In genomic region chr1:87394462-87394861, GRCh38 we compare ENCODE assay signal across 19 cellular contexts.
"Had no signal": no experiment of that assay in that cellular context is flagged by ENCODE, and none has a peak within 500 bp of the region (broad histone marks: within the 10 kb centered on the region; RNA-seq: fewer than 3 reads in every experiment).

No MANE protein-coding gene starts in this region.

- H3K36me3 Mint-ChIP-seq: activated naive CD4-positive, alpha-beta T cell treated with anti-CD3 and anti-CD28 coated beads, Interleukin-2, amount 10 ng/mL, durations not matched to agents 7 days and 5 days had no signal

- DNase-seq: activated CD4-positive, alpha-beta T cell treated with anti-CD3 and anti-CD28 coated beads, Interleukin-2, amount 10 ng/mL, durations not matched to agents 7 days and 5 days; activated CD4-positive, CD25-positive, alpha-beta regulatory T cell; activated CD8-positive, alpha-beta T cell treated with anti-CD3 and anti-CD28 coated beads, Interleukin-2, amount 10 ng/mL, durations not matched to agents 7 days and 5 days; activated naive CD4-positive, alpha-beta T cell treated with anti-CD3 and anti-CD28 coated beads, Interleukin-2, amount 10 ng/mL, durations not matched to agents 7 days and 5 days; activated naive CD8-positive, alpha-beta T cell treated with anti-CD3 and anti-CD28 coated beads, Interleukin-2, amount 50 U/mL, for 24 hours; activated T-cell treated with anti-CD3 and anti-CD28 coated beads, Interleukin-2, amount 50 U/mL, for 24 hours; aorta; foreskin melanocyte; glutamatergic neuron; hypothalamus; left lung; midbrain; nephron progenitor cell; stimulated activated CD4-positive, alpha-beta T cell treated with anti-CD3 and anti-CD28 coated beads, Interleukin-1b, Interleukin-23, amount 100 ng/mL, for 48 hours; stimulated activated naive CD8-positive, alpha-beta T cell treated with anti-CD3 and anti-CD28 coated beads, Interleukin-15, Interleukin-2, amounts not matched to agents 100 U/mL and 50 U/mL, for 24 hours; uterus had no signal

- H3K27ac Mint-ChIP-seq: activated CD4-positive, alpha-beta T cell treated with anti-CD3 and anti-CD28 coated beads, Interleukin-2, amount 10 ng/mL, durations not matched to agents 7 days and 5 days; activated CD8-positive, alpha-beta T cell treated with anti-CD3 and anti-CD28 coated beads, Interleukin-2, amount 10 ng/mL, durations not matched to agents 7 days and 5 days; activated naive CD4-positive, alpha-beta T cell treated with anti-CD3 and anti-CD28 coated beads, Interleukin-2, amount 10 ng/mL, durations not matched to agents 7 days and 5 days; activated naive CD8-positive, alpha-beta T cell treated with anti-CD3 and anti-CD28 coated beads, Interleukin-2, amount 50 U/mL, for 24 hours; activated T-cell treated with anti-CD3 and anti-CD28 coated beads, Interleukin-2, amount 50 U/mL, for 24 hours had no signal

- H3K36me3 ChIP-seq: left lung, tibial nerve, uterus had no signal

- H3K4me1 ChIP-seq: left lung, uterus had no signal

- FAIRE-seq: keratinocyte had no signal

- H3K4me3 Mint-ChIP-seq: activated CD4-positive, alpha-beta T cell treated with anti-CD3 and anti-CD28 coated beads, Interleukin-2, amount 10 ng/mL, durations not matched to agents 7 days and 5 days; activated CD8-positive, alpha-beta T cell treated with anti-CD3 and anti-CD28 coated beads, Interleukin-2, amount 10 ng/mL, durations not matched to agents 7 days and 5 days; activated naive CD4-positive, alpha-beta T cell treated with anti-CD3 and anti-CD28 coated beads, Interleukin-2, amount 10 ng/mL, durations not matched to agents 7 days and 5 days; activated naive CD8-positive, alpha-beta T cell treated with anti-CD3 and anti-CD28 coated beads, Interleukin-2, amount 50 U/mL, for 24 hours; activated T-cell treated with anti-CD3 and anti-CD28 coated beads, Interleukin-2, amount 50 U/mL, for 24 hours; nephron progenitor cell had no signal

- ATAC-seq: activated CD8-positive, alpha-beta T cell treated with anti-CD3 and anti-CD28 coated beads, Interleukin-2, amount 10 ng/mL, durations not matched to agents 7 days and 5 days; activated naive CD8-positive, alpha-beta T cell treated with anti-CD3 and anti-CD28 coated beads, Interleukin-2, amount 50 U/mL, for 24 hours; left lung; stimulated activated naive CD8-positive, alpha-beta T cell treated with anti-CD3 and anti-CD28 coated beads, Interleukin-15, Interleukin-2, amounts not matched to agents 100 U/mL and 50 U/mL, for 24 hours had no signal

- H3K4me3 ChIP-seq: coronary artery, left lung, tibial nerve, uterus had no signal

- H3K9me3 ChIP-seq: left lung, tibial nerve, uterus had no signal

- H3K4me1 Mint-ChIP-seq: activated CD4-positive, alpha-beta T cell treated with anti-CD3 and anti-CD28 coated beads, Interleukin-2, amount 10 ng/mL, durations not matched to agents 7 days and 5 days; activated naive CD4-positive, alpha-beta T cell treated with anti-CD3 and anti-CD28 coated beads, Interleukin-2, amount 10 ng/mL, durations not matched to agents 7 days and 5 days; activated naive CD8-positive, alpha-beta T cell treated with anti-CD3 and anti-CD28 coated beads, Interleukin-2, amount 50 U/mL, for 24 hours had no signal

- H3K27ac ChIP-seq: coronary artery, left lung, tibial nerve, uterus had no signal

- H3K27me3 ChIP-seq: left lung, tibial nerve, uterus had no signal

- H3K9me3 Mint-ChIP-seq: activated CD4-positive, alpha-beta T cell treated with anti-CD3 and anti-CD28 coated beads, Interleukin-2, amount 10 ng/mL, durations not matched to agents 7 days and 5 days; activated naive CD4-positive, alpha-beta T cell treated with anti-CD3 and anti-CD28 coated beads, Interleukin-2, amount 10 ng/mL, durations not matched to agents 7 days and 5 days; activated naive CD8-positive, alpha-beta T cell treated with anti-CD3 and anti-CD28 coated beads, Interleukin-2, amount 50 U/mL, for 24 hours; activated T-cell treated with anti-CD3 and anti-CD28 coated beads, Interleukin-2, amount 50 U/mL, for 24 hours had no signal
